ENCODE assay signal across 8 cellular contexts in the genomic region with DNA sequence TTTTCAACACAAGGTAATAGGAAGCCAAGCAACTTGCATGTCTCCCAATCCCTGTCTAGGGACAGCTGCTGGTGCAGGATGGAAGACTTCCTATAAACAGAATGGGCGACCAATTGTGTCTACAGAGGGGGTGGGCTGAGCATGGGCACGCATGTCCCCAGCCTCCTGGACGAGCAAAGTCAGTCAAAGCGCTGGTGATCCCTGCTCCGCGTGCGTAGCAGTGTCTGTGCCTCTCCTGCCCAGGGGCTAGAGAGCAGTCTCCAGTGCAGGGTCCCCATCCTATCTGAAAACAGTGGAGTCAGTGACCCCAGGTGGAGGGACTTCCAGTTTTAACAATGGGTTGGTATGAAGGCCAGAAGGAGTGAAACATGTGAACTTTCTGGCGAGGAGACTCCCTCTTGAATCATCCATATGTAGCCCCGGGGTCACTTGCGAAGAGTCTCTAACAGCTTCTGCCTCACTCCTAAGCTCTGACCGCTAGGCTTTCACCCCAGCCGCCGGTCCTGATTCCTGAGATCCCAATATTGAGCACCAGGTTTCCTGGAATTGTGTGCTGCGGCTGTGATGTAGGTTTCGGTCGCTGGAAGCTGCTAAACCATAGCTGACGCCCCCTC. TPM values are rescaled to one million over a fixed set of nuclear protein-coding genes. Genes with fewer than 3 reads are reported as not detected.
DNase-seq lines count a peak whose midpoint lies in the region; ATAC-seq and TF ChIP-seq lines count a peak whose summit lies in the region.

No MANE protein-coding gene starts in this region.

- intact Hi-C loops in activated CD4-positive, alpha-beta T cell treated with anti-CD3 and anti-CD28 coated beads for 36 hours (cut with DNase I, micrococcal nuclease), result no loop called here
- intact Hi-C loops in lower lobe of right lung (cut with DNase I), result no loop called here
- intact Hi-C loops in testis (cut with DNase I; ENCODE audit: low total_unique reads), result no loop called here

- 51 to 72% methylated on average over 15 to 17 of the region's 17 CpGs for WGBS in testis, 2 donors

- H3K4me1 Mint-ChIP-seq in activated CD4-positive, alpha-beta T cell treated with anti-CD3 and anti-CD28 coated beads for 36 hours, result peaks cover 46% of the 10 kb centered on the region

- H3K4me3 Mint-ChIP-seq in activated CD4-positive, alpha-beta T cell treated with anti-CD3 and anti-CD28 coated beads for 36 hours, result peak overlapping the region; percentile 89

- TF ChIP-seq CTCF in lower lobe of right lung (IDR thresholded peaks at IDR 0.05), result no peak
- no peak for TF ChIP-seq CTCF in testis (IDR thresholded peaks at IDR 0.05)

- H3K9me3 Mint-ChIP-seq in activated CD4-positive, alpha-beta T cell treated with anti-CD3 and anti-CD28 coated beads for 36 hours (ENCODE audit: low read depth), result peaks cover 2% of the 10 kb centered on the region

- H3K36me3 ChIP-seq in adipocyte (ENCODE audit: control insufficient read depth, insufficient read depth, low read length, severe bottlenecking) (peaks cover 6% of the 10 kb centered on the region), lower lobe of right lung (peaks cover 13% of the 10 kb centered on the region), testis (ENCODE audit: low read depth, missing control alignments) (no peaks in the 10 kb centered on the region)

- TF ChIP-seq POLR2A in testis (IDR thresholded peaks at IDR 0.05), result no peak

- H3K9ac ChIP-seq in adipocyte (ENCODE audit: low read length), result peak overlapping the region; percentile 18

- peaks cover 37% of the 10 kb centered on the region for H3K36me3 Mint-ChIP-seq in activated CD4-positive, alpha-beta T cell treated with anti-CD3 and anti-CD28 coated beads for 36 hours (ENCODE audit: low read depth)

- H3K4me1 ChIP-seq in adipocyte (ENCODE audit: control insufficient read depth, insufficient read depth, low read length) (peaks cover 9% of the 10 kb centered on the region), lower lobe of right lung (peaks cover 35% of the 10 kb centered on the region), testis (peaks cover 13% of the 10 kb centered on the region)

- CTCF ChIA-PET in activated CD4-positive, alpha-beta T cell treated with anti-CD3 and anti-CD28 coated beads for 36 hours (lab: Charles Lee), result interaction anchor here (0.7 to 2.3 kb wide), 12 partner anchors 8 to 120 kb away, joined by 3 to 21 read pairs (median 3); no protein-coding TSS in a partner anchor

- no peaks in the 10 kb centered on the region for H3K27me3 Mint-ChIP-seq in activated CD4-positive, alpha-beta T cell treated with anti-CD3 and anti-CD28 coated beads for 36 hours

- POLR2A ChIA-PET in activated CD4-positive, alpha-beta T cell treated with anti-CD3 and anti-CD28 coated beads for 36 hours (lab: Charles Lee), result interaction anchor here (1.0 to 2.9 kb wide), 5 partner anchors 8 to 47 kb away, joined by 3 to 10 read pairs (median 4); a partner anchor contains a TSS

- peak overlapping the region; percentile 73 for H3K4me3 ChIP-seq in adipocyte (ENCODE audit: low read length)
- H3K4me3 ChIP-seq in lower lobe of right lung, result peak overlapping the region; percentile 99
- H3K4me3 ChIP-seq in testis, result peak overlapping the region; percentile 67 to 83

- ATAC-seq in activated CD4-positive, alpha-beta T cell treated with anti-CD3 and anti-CD28 coated beads for 36 hours, result no peak
- ATAC-seq in lower lobe of right lung (no peak), GM21717 (IDR thresholded peaks at IDR 0.05; ENCODE audit: unreplicated experiment) (no peak), HG02840 (IDR thresholded peaks at IDR 0.05; ENCODE audit: low FRiP score, unreplicated experiment) (no peak)

- no peak for DNase-seq in activated CD4-positive, alpha-beta T cell treated with anti-CD3 and anti-CD28 coated beads for 36 hours
- no peak for DNase-seq in activated CD4-positive, alpha-beta T cell treated with anti-CD3 and anti-CD28 coated beads, Interleukin-2, amount 50 U/mL, for 48 hours
- DNase-seq in adipocyte (ENCODE audit: low read depth) (no peak), lower lobe of right lung (no peak), testis (no peak), NCI-H1105 (lab: John Stamatoyannopoulos, UW) (no peak)

- peak overlapping the region; percentile 77 for H3K27ac ChIP-seq in lower lobe of right lung
- peak overlapping the region; percentile 62 to 64 for H3K27ac ChIP-seq in testis

- H3K9me3 ChIP-seq in adipocyte (ENCODE audit: control insufficient read depth, low read length), result no peaks in the 10 kb centered on the region
- no peaks in the 10 kb centered on the region for H3K9me3 ChIP-seq in lower lobe of right lung
- H3K9me3 ChIP-seq in testis, result no peaks in the 10 kb centered on the region

- peak overlapping the region; percentile 95 for H3K27ac Mint-ChIP-seq in activated CD4-positive, alpha-beta T cell treated with anti-CD3 and anti-CD28 coated beads for 36 hours

- no peaks in the 10 kb centered on the region for H3K27me3 ChIP-seq in adipocyte (replicated peaks; ENCODE audit: control insufficient read depth, insufficient read depth, low read length)
- no peaks in the 10 kb centered on the region for H3K27me3 ChIP-seq in lower lobe of right lung (ENCODE audit: low read depth)
- no peaks in the 10 kb centered on the region for H3K27me3 ChIP-seq in testis

RNA-seq across cellular contexts. Expression of a gene that starts 0.7 kb away (rescaled TPM):
- total RNA-seq in activated CD4-positive, alpha-beta T cell treated with anti-CD3 and anti-CD28 coated beads for 36 hours, result 100 to 1,000 TPM in 1 of 2 experiments, 10 to 100 TPM in 1; 91.1 to 106 TPM
- total RNA-seq in lower lobe of right lung (33.7 TPM), testis (10 to 100 TPM; 23.6 to 26.5 TPM)
- polyA plus RNA-seq in testis (ENCODE audit: insufficient read depth, low read depth, low replicate concordance), result 20.7 TPM

RNA-seq across cellular contexts. Expression of a gene that starts 2.7 kb away (rescaled TPM):
- total RNA-seq in activated CD4-positive, alpha-beta T cell treated with anti-CD3 and anti-CD28 coated beads for 36 hours, result 1 to 10 TPM; 1.2 to 2.3 TPM
- total RNA-seq in lower lobe of right lung, result 25.9 TPM
- total RNA-seq in testis, result 1 to 10 TPM; 1.1 to 2.2 TPM
- 5.3 TPM for polyA plus RNA-seq in testis (ENCODE audit: insufficient read depth, low read depth, low replicate concordance)

RNA-seq across cellular contexts. Expression of a gene that starts 24.2 kb away (rescaled TPM):
- total RNA-seq in activated CD4-positive, alpha-beta T cell treated with anti-CD3 and anti-CD28 coated beads for 36 hours, result 100 to 1,000 TPM; 176 to 219 TPM
- total RNA-seq in lower lobe of right lung, result 152 TPM
- 100 to 1,000 TPM; 105 to 136 TPM for total RNA-seq in testis
- polyA plus RNA-seq in testis (ENCODE audit: insufficient read depth, low read depth, low replicate concordance), result 169 TPM

RNA-seq across cellular contexts. Expression of a gene that starts 28.5 kb away (rescaled TPM):
- total RNA-seq in activated CD4-positive, alpha-beta T cell treated with anti-CD3 and anti-CD28 coated beads for 36 hours, result under 1 TPM; 0.07 to 0.09 TPM
- total RNA-seq in lower lobe of right lung, result not detected
- total RNA-seq in testis, result 1 to 10 TPM; 1.1 to 1.4 TPM
- 2.7 TPM for polyA plus RNA-seq in testis (ENCODE audit: insufficient read depth, low read depth, low replicate concordance)
